In the genomic region with DNA sequence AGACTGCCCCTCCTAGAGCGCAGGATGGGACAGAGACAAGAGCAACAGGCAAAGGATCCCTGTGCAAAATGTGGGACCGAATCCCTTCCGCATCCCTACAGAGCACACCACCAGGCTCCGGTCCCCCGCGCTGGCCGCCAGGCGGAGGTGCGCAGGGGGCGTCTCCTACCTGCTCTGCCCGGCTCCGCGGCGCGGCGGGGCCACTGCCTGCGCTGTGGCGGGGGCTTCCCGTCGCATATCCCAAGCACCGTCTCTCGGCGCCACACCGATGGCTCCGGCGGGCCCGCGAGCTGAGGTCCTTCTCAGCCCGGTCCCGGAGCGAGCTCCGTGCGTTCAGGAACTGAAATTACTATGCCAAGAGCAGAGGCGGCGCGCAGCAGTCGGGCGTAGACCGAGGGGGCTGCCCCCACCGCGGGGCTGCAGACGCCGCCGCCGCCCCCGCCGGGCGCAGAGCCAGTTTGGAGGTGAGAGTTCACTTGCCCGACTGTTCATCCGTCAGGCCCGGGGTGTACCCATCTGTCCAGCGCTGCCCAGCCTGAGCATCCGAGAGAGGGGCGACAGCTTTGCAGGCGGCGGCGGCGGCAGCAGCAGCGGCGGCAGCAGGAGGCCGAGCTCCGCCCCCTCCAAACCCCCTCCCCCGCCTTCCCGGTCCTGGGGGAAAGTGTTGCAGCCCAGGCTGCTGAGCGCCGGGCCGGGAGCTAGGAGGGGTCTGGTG, we compare ENCODE assay signal across 8 cellular contexts. TPM values are rescaled to one million over a fixed set of nuclear protein-coding genes. Genes with fewer than 3 reads are reported as not detected.
A peak's percentile ranks its signal among the peaks of the same experiment; 100 is the strongest.
DNase-seq lines count a peak whose midpoint lies in the region; ATAC-seq and TF ChIP-seq lines count a peak whose summit lies in the region.

Gene GPRIN3, minus strand, starts transcription at position 355 of the 715 bp plus-strand sequence. CDS start 57,690 bp downstream, outside the sequence.

- ATAC-seq in HG03196 (IDR thresholded peaks at IDR 0.05; ENCODE audit: unreplicated experiment) (peak; percentile 79), RWPE2 (ENCODE audit: low read depth) (peak; percentile 75)

- CTCF ChIA-PET in activated naive CD4-positive, alpha-beta T cell treated with anti-CD3 and anti-CD28 coated beads, Interleukin-2, amount 10 ng/mL, durations not matched to agents 7 days and 5 days (lab: Charles Lee): interaction anchor here (0.7 to 1.6 kb wide), 6 partner anchors 8 to 128 kb away, joined by 3 to 7 read pairs (median 6); no protein-coding TSS in a partner anchor

- H3K9me3 Mint-ChIP-seq in activated naive CD4-positive, alpha-beta T cell treated with anti-CD3 and anti-CD28 coated beads, Interleukin-2, amount 10 ng/mL, durations not matched to agents 7 days and 5 days: no peaks in the 10 kb centered on the region
- H3K9me3 Mint-ChIP-seq in glutamatergic neuron (ENCODE audit: unreplicated experiment) (peaks cover 25% of the 10 kb centered on the region), osteocyte (ENCODE audit: unreplicated experiment) (no peaks in the 10 kb centered on the region)

- no peaks in the 10 kb centered on the region for H3K9me3 ChIP-seq in RWPE2 (ENCODE audit: severe bottlenecking)

- H3K27me3 ChIP-seq in RWPE2 (ENCODE audit: insufficient read depth, poor library complexity, severe bottlenecking): peaks cover 6% of the 10 kb centered on the region

- TF ChIP-seq CTCF in RWPE2 (IDR thresholded peaks at IDR 0.05; ENCODE audit: poor library complexity, severe bottlenecking) (no peak), glutamatergic neuron (IDR thresholded peaks at IDR 0.05; ENCODE audit: partially characterized antibody, unreplicated experiment) (no peak), osteocyte (IDR thresholded peaks at IDR 0.05) (no peak)

- under 1% methylated on average over 67 of the region's 67 CpGs for WGBS in urinary bladder

- H3K4me3 Mint-ChIP-seq in activated naive CD4-positive, alpha-beta T cell treated with anti-CD3 and anti-CD28 coated beads, Interleukin-2, amount 10 ng/mL, durations not matched to agents 7 days and 5 days: peak within 1 kb of the TSS; percentile 86
- H3K4me3 Mint-ChIP-seq in glutamatergic neuron (ENCODE audit: unreplicated experiment): peak within 1 kb of the TSS; percentile 98
- peak within 1 kb of the TSS; percentile 72 for H3K4me3 Mint-ChIP-seq in osteocyte (ENCODE audit: unreplicated experiment)

- H3K36me3 ChIP-seq in RWPE2 (ENCODE audit: low read depth): no peaks in the 10 kb centered on the region
- H3K36me3 ChIP-seq in urinary bladder (ENCODE audit: insufficient read depth): no peaks in the 10 kb centered on the region

- DNase-seq in NCI-H2171 treated with DMSO at 0.1 percent for 48 hours (lab: John Stamatoyannopoulos, UW) (peak; percentile 54), NCI-H2171 (lab: John Stamatoyannopoulos, UW) (no peak), RWPE2 (ENCODE audit: low spot score) (peak; percentile 42), glutamatergic neuron (peak; percentile 96), osteocyte (ENCODE audit: extremely low spot score, unreplicated experiment) (no peak)
- DNase-seq in activated naive CD4-positive, alpha-beta T cell treated with anti-CD3 and anti-CD28 coated beads, Interleukin-2, amount 10 ng/mL, durations not matched to agents 7 days and 5 days: peak; percentile 70

- H3K4me1 Mint-ChIP-seq in activated naive CD4-positive, alpha-beta T cell treated with anti-CD3 and anti-CD28 coated beads, Interleukin-2, amount 10 ng/mL, durations not matched to agents 7 days and 5 days: peaks cover 50% of the 10 kb centered on the region
- H3K4me1 Mint-ChIP-seq in glutamatergic neuron (ENCODE audit: low read depth, unreplicated experiment) (peaks cover 40% of the 10 kb centered on the region), osteocyte (ENCODE audit: unreplicated experiment) (no peaks in the 10 kb centered on the region)

- peak within 1 kb of the TSS; percentile 88 for H3K27ac Mint-ChIP-seq in activated naive CD4-positive, alpha-beta T cell treated with anti-CD3 and anti-CD28 coated beads, Interleukin-2, amount 10 ng/mL, durations not matched to agents 7 days and 5 days
- peak within 1 kb of the TSS; percentile 94 for H3K27ac Mint-ChIP-seq in glutamatergic neuron (ENCODE audit: unreplicated experiment)
- no peak within 1 kb of the TSS for H3K27ac Mint-ChIP-seq in osteocyte (ENCODE audit: unreplicated experiment)

- H3K27me3 Mint-ChIP-seq in activated naive CD4-positive, alpha-beta T cell treated with anti-CD3 and anti-CD28 coated beads, Interleukin-2, amount 10 ng/mL, durations not matched to agents 7 days and 5 days: peaks cover under 1% of the 10 kb centered on the region
- H3K27me3 Mint-ChIP-seq in glutamatergic neuron (ENCODE audit: unreplicated experiment) (peaks cover 20% of the 10 kb centered on the region), osteocyte (ENCODE audit: unreplicated experiment) (peaks cover 28% of the 10 kb centered on the region)

- H3K4me1 ChIP-seq in RWPE2 (ENCODE audit: insufficient read depth, poor library complexity, severe bottlenecking): no peaks in the 10 kb centered on the region
- H3K4me1 ChIP-seq in urinary bladder (ENCODE audit: insufficient read depth): no peaks in the 10 kb centered on the region

- no peak within 1 kb of the TSS for H3K27ac ChIP-seq in RWPE2 (ENCODE audit: poor library complexity, severe bottlenecking)
- no peak within 1 kb of the TSS for H3K27ac ChIP-seq in urinary bladder (ENCODE audit: low read depth)

- H3K4me3 ChIP-seq in RWPE2 (ENCODE audit: severe bottlenecking) (peak within 1 kb of the TSS; percentile 25), urinary bladder (ENCODE audit: low read depth, low read length) (peak within 1 kb of the TSS; percentile 69)

- H3K36me3 Mint-ChIP-seq in activated naive CD4-positive, alpha-beta T cell treated with anti-CD3 and anti-CD28 coated beads, Interleukin-2, amount 10 ng/mL, durations not matched to agents 7 days and 5 days: peaks cover 34% of the 10 kb centered on the region
- H3K36me3 Mint-ChIP-seq in glutamatergic neuron (ENCODE audit: unreplicated experiment) (peaks cover 5% of the 10 kb centered on the region), osteocyte (ENCODE audit: unreplicated experiment) (no peaks in the 10 kb centered on the region)

RNA-seq across cellular contexts. Expression of gene GPRIN3, which starts in this region (rescaled TPM):
- 94.3 TPM for total RNA-seq in glutamatergic neuron (ENCODE audit: unreplicated experiment)
- not detected in 2 replicates for total RNA-seq in osteocyte
- total RNA-seq in urinary bladder: 7.2 TPM
- polyA plus RNA-seq in urinary bladder: 0.66 TPM

Comparison
In these comparisons a context has a peak if more than half of its experiments do, and no peak if none do; other contexts are left out.
1. RNA of gene GPRIN3 (total RNA-seq): 94.3 TPM in glutamatergic neuron (single experiment); 7.2 TPM in urinary bladder (single experiment) and not detected in osteocyte; every median in the first group is over 10 times any median in the second.
2. DNase-seq: peak in NCI-H2171 treated with DMSO at 0.1 percent for 48 hours (single experiment), RWPE2 (single experiment), activated naive CD4-positive, alpha-beta T cell treated with anti-CD3 and anti-CD28 coated beads, Interleukin-2, amount 10 ng/mL, durations not matched to agents 7 days and 5 days (single experiment) and glutamatergic neuron (single experiment); none in NCI-H2171 (single experiment) and osteocyte (single experiment).
3. Peak in every context shown above with its lines, with median percentiles within 50 percentile points of each other: H3K4me3 Mint-ChIP-seq.